In the genomic region with DNA sequence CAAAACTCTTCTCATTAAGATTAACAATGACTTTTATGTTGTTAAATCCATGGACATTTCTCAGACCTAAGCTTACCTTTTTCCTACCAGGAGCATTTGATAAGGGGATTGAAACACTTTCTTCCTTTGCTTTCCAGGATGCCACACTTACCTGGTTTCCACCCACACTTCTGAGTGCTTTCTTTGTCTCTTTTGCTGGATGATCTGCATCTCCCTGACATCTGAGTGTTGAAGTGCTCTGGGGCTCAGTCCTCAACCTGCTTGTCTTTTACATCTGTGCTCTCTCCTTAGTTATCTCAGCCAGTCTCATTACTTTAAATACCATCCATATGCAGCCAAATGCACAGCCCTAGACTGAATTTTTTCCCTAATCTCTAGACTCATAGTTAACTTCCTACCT, we compare ENCODE assay signal across 23 cellular contexts. TPM values are rescaled to one million over a fixed set of nuclear protein-coding genes. Genes with fewer than 3 reads are reported as not detected.
"Had no signal": no experiment of that assay in that cellular context is flagged by ENCODE, and none has a peak within 500 bp of the region (broad histone marks: within the 10 kb centered on the region; RNA-seq: fewer than 3 reads in every experiment).

No MANE protein-coding gene starts in this region.

- H3K4me1 ChIP-seq: pancreas, prostate gland, right lobe of liver, sigmoid colon, stomach, suprapubic skin, testis, tibial artery, transverse colon, upper lobe of left lung, vagina had no signal

- H3K27me3 ChIP-seq: neutrophil, pancreas, right lobe of liver, sigmoid colon, stomach, suprapubic skin, testis, tibial artery, transverse colon, upper lobe of left lung, vagina had no signal

- H3K9me3 ChIP-seq: neutrophil, pancreas, prostate gland, right lobe of liver, sigmoid colon, stomach, suprapubic skin, testis, tibial artery, transverse colon, upper lobe of left lung, vagina had no signal

- H3K27ac ChIP-seq: neutrophil, pancreas, prostate gland, right lobe of liver, sigmoid colon, stomach, suprapubic skin, testis, tibial artery, transverse colon, upper lobe of left lung, vagina had no signal

- DNase-seq: naive thymus-derived CD8-positive, alpha-beta T cell; nephron progenitor cell; nucleus accumbens; pancreas; right cardiac atrium; right lobe of liver; sigmoid colon; small intestine; stimulated activated CD4-positive, alpha-beta T cell treated with anti-CD3 and anti-CD28 coated beads, Interleukin-15, amount 100 ng/mL, for 24 hours; stimulated activated CD4-positive, alpha-beta T cell treated with anti-CD3 and anti-CD28 coated beads, Interleukin-2, amount 100 ng/mL, for 24 hours; stimulated activated CD4-positive, alpha-beta T cell treated with anti-CD3 and anti-CD28 coated beads, Interleukin-2, amount 100 ng/mL, for 48 hours; stimulated activated CD4-positive, alpha-beta T cell treated with anti-CD3 and anti-CD28 coated beads, Interleukin-4, amount 100 ng/mL, for 24 hours; stimulated activated naive B cell treated with anti-CD40 and anti-IgM and Interleukin-4, amounts not matched to agents 10 μg/mL and 1 μg/mL and 100 μg/mL, for 72 hours; stimulated activated naive CD4-positive, alpha-beta T cell treated with Interleukin-2 at 50 U/mL for 16 hours; stomach; testis; tibial artery; transverse colon; upper lobe of left lung had no signal

- H3K4me3 ChIP-seq: pancreas, prostate gland, right lobe of liver, sigmoid colon, stomach, suprapubic skin, testis, tibial artery, transverse colon, upper lobe of left lung, vagina had no signal

- H3K36me3 ChIP-seq: neutrophil, pancreas, prostate gland, right lobe of liver, sigmoid colon, stomach, suprapubic skin, tibial artery, transverse colon, upper lobe of left lung, vagina had no signal

RNA-seq across cellular contexts. Expression of gene GRIA1, which starts 22.9 kb away (rescaled TPM):
- polyA plus RNA-seq: naive thymus-derived CD8-positive, alpha-beta T cell had no signal
